Comparison of ENCODE assay signal across 1 cellular context in genomic region chr12:42807251-42807650, GRCh38.
TF ChIP-seq lines count a peak whose summit lies in the region.

No MANE protein-coding gene starts in this region.

TF ChIP-seq in IMR-90, 13 proteins besides CTCF, POLR2A, EP300 and RAD21 (continued from another document):
- TF ChIP-seq USF2 (IDR thresholded peaks at IDR 0.05; ENCODE audit: low read depth, low read length) (no peak), SMC3 (IDR thresholded peaks at IDR 0.05; ENCODE audit: low read depth, low read length) (no peak)
TF ChIP-seq in IMR-90: peak in this region for 0.
